In the genomic region with DNA sequence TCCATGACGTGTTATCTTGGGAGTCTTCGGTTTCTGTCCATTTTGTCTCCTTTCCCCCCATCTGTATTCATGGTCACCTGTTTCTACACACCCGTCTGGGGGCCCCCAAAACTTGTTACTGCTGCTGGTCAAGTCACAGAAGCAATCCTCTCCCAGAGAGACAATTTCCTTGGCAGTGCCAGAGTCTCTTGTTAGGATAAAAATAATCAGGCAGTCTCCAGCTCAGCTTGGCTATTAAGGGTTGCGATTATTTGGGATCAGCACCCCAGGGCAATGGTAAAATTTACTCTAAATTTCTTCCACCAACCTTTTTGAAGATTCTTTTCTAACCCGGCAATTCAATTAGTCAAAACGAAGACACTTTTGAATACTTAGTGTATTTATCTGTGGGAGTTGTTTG, we compare ENCODE assay signal across 17 cellular contexts.
DNase-seq lines count a peak whose midpoint lies in the region; ATAC-seq and TF ChIP-seq lines count a peak whose summit lies in the region.
"Had no signal": no experiment of that assay in that cellular context is flagged by ENCODE, and none has a peak within 500 bp of the region (broad histone marks: within the 10 kb centered on the region; RNA-seq: fewer than 3 reads in every experiment).

No MANE protein-coding gene starts in this region.

- peaks cover 45% of the 10 kb centered on the region for H3K4me1 Mint-ChIP-seq in dendritic cell treated with granulocyte-macrophage colony-stimulating factor and Interleukin-4, amounts not matched to agents 40 ng/mL and 50 ng/mL, for 4 days (ENCODE audit: low read depth)
- H3K4me1 Mint-ChIP-seq in stimulated activated memory B cell treated with anti-CD40 and anti-IgM and Interleukin-4, amounts not matched to agents 10 μg/mL and 1 μg/mL and 100 μg/mL, for 72 hours, result peaks cover 21% of the 10 kb centered on the region

- 0 out of 2 replicates have a peak, but pooled peaks cover 3% of the 10 kb centered on the region for H3K36me3 ChIP-seq in HUES6 (ENCODE audit: control insufficient read depth, insufficient read depth, low read length)
- no peaks in the 10 kb centered on the region for H3K36me3 ChIP-seq in neutrophil
- H3K36me3 ChIP-seq: MG63, SJCRH30 had no signal

- H3K36me3 Mint-ChIP-seq in dendritic cell treated with granulocyte-macrophage colony-stimulating factor and Interleukin-4, amounts not matched to agents 40 ng/mL and 50 ng/mL, for 4 days (ENCODE audit: low read depth), result no peaks in the 10 kb centered on the region
- H3K36me3 Mint-ChIP-seq in stimulated activated memory B cell treated with anti-CD40 and anti-IgM and Interleukin-4, amounts not matched to agents 10 μg/mL and 1 μg/mL and 100 μg/mL, for 72 hours, result no peaks in the 10 kb centered on the region

- H3K4me3 ChIP-seq in HUES6 (ENCODE audit: low read depth, low read length) (peak overlapping the region; percentile 21; the same call in 1 of the 2 replicates), neutrophil (ENCODE audit: low read depth in 1 of 2, low read length in 1 of 2) (peak overlapping the region; percentile 36 to 43)
- H3K4me3 ChIP-seq: MG63, SJCRH30 had no signal

- no peak overlapping the region; the same call in 1 of the 2 replicates for H3K27ac ChIP-seq in HUES6 (ENCODE audit: low read depth, low read length)
- H3K27ac ChIP-seq in neutrophil, result no peak overlapping the region
- H3K27ac ChIP-seq: 22Rv1, SJCRH30 had no signal

- no peak for DNase-seq in Right ventricle myocardium superior
- no peak for DNase-seq in Right ventricle myocardium inferior (ENCODE audit: missing footprints)
- no peak for DNase-seq in globus pallidus (ENCODE audit: low spot score)
- no peak for DNase-seq in DMS 273 (lab: John Stamatoyannopoulos, UW; ENCODE audit: unreplicated experiment)
- DNase-seq: DMS 273 treated with DMSO at 0.1 percent for 48 hours, GOT3, Karpas-422, MG63, NCI-H1092, NCI-H1694 treated with DMSO at 0.1 percent for 48 hours, NCI-H69, SJCRH30 had no signal

- no peak overlapping the region for H3K9ac ChIP-seq in HUES6 (ENCODE audit: low read length)

- H3K9me3 Mint-ChIP-seq in dendritic cell treated with granulocyte-macrophage colony-stimulating factor and Interleukin-4, amounts not matched to agents 40 ng/mL and 50 ng/mL, for 4 days, result no peaks in the 10 kb centered on the region
- H3K9me3 Mint-ChIP-seq in stimulated activated memory B cell treated with anti-CD40 and anti-IgM and Interleukin-4, amounts not matched to agents 10 μg/mL and 1 μg/mL and 100 μg/mL, for 72 hours, result no peaks in the 10 kb centered on the region

- H3K4me1 ChIP-seq in HUES6 (ENCODE audit: control insufficient read depth, insufficient read depth, low read length) (peaks cover 19% of the 10 kb centered on the region), neutrophil (ENCODE audit: control insufficient read depth in 1 of 2, insufficient read depth in 1 of 2, low read depth in 1 of 2, low read length in 1 of 2) (peaks cover 9 to 20% of the 10 kb centered on the region in 2 experiments)
- H3K4me1 ChIP-seq: SJCRH30 had no signal

- H3K9me3 ChIP-seq in HUES6 (ENCODE audit: control insufficient read depth, insufficient read depth, low read depth, low read length), result no peaks in the 10 kb centered on the region
- H3K9me3 ChIP-seq in neutrophil, result no peaks in the 10 kb centered on the region
- H3K9me3 ChIP-seq: MG63, SJCRH30 had no signal

- H3K27me3 ChIP-seq in HUES6 (ENCODE audit: control insufficient read depth, insufficient read depth, low read length), result no peaks in the 10 kb centered on the region
- H3K27me3 ChIP-seq in neutrophil, result no peaks in the 10 kb centered on the region
- H3K27me3 ChIP-seq: MG63, SJCRH30 had no signal

- ATAC-seq in Right ventricle myocardium superior (ENCODE audit: poor library complexity) (peak; percentile 65), Right ventricle myocardium inferior (no peak)
- no peak for ATAC-seq in stimulated activated memory B cell treated with anti-CD40 and anti-IgM and Interleukin-4, amounts not matched to agents 10 μg/mL and 1 μg/mL and 100 μg/mL, for 72 hours

- H3K27me3 Mint-ChIP-seq in dendritic cell treated with granulocyte-macrophage colony-stimulating factor and Interleukin-4, amounts not matched to agents 40 ng/mL and 50 ng/mL, for 4 days, result no peaks in the 10 kb centered on the region
- H3K27me3 Mint-ChIP-seq in stimulated activated memory B cell treated with anti-CD40 and anti-IgM and Interleukin-4, amounts not matched to agents 10 μg/mL and 1 μg/mL and 100 μg/mL, for 72 hours, result peaks cover 5% of the 10 kb centered on the region

- no peak overlapping the region for H3K4me3 Mint-ChIP-seq in dendritic cell treated with granulocyte-macrophage colony-stimulating factor and Interleukin-4, amounts not matched to agents 40 ng/mL and 50 ng/mL, for 4 days
- no peak overlapping the region for H3K4me3 Mint-ChIP-seq in stimulated activated memory B cell treated with anti-CD40 and anti-IgM and Interleukin-4, amounts not matched to agents 10 μg/mL and 1 μg/mL and 100 μg/mL, for 72 hours

- no peak for TF ChIP-seq CTCF in neutrophil (IDR thresholded peaks at IDR 0.05)

- H3K27ac Mint-ChIP-seq in dendritic cell treated with granulocyte-macrophage colony-stimulating factor and Interleukin-4, amounts not matched to agents 40 ng/mL and 50 ng/mL, for 4 days, result peak overlapping the region; percentile 74
- H3K27ac Mint-ChIP-seq in stimulated activated memory B cell treated with anti-CD40 and anti-IgM and Interleukin-4, amounts not matched to agents 10 μg/mL and 1 μg/mL and 100 μg/mL, for 72 hours, result no peak overlapping the region

- intact Hi-C loops in Right ventricle myocardium superior (cut with DNase I), result no loop called here
- intact Hi-C loops in Right ventricle myocardium inferior (cut with DNase I), result no loop called here
- intact Hi-C loops in dendritic cell treated with granulocyte-macrophage colony-stimulating factor and Interleukin-4, amounts not matched to agents 40 ng/mL and 50 ng/mL, for 4 days (cut with micrococcal nuclease), result loop anchor here (10.0 kb wide), 1 partner anchor 48 kb away; no protein-coding TSS in a partner anchor
